ENCODE assay signal across 1 cellular context in the genomic region with DNA sequence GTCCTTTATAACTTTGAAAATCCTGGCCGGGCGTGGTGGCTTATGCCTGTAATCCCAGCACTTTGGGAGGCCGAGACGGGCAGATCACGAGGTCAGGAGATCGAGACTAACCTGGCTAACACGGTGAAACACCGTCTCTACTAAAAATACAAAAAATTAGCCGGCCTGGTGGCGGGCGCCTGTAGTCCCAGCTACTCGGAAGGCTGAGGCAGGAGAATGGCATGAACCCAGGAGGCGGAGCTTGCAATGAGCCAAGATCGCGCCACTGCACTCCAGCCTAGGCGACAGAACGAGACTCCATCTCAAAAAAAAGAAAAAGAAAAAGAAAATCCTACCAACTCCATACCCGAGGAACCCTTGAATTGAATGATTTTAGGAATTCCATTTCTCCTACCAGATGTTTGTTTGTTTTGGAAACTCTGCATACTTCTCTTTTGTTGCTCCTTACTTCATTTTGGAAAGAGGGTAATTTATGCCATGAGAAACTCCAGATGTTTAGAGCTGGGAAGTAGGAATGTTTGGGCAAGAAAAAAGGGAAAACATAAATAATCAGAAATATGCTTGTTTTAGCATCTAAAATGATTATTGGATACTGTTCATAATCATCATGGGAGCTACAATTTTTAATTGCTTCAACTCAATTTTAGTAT. TPM values are rescaled to one million over a fixed set of nuclear protein-coding genes. Genes with fewer than 3 reads are reported as not detected.
"Had no signal": no experiment of that assay in that cellular context is flagged by ENCODE, and none has a peak within 500 bp of the region (broad histone marks: within the 10 kb centered on the region; RNA-seq: fewer than 3 reads in every experiment).

No MANE protein-coding gene starts in this region.

RNA-seq across cellular contexts. Expression of a gene that starts 24.2 kb away (rescaled TPM):
- total RNA-seq: liver had no signal
